In genomic region chr3:29937185-29937584, GRCh38 we compare ENCODE assay signal across 17 cellular contexts.
DNase-seq lines count a peak whose midpoint lies in the region; ATAC-seq, FAIRE-seq and TF ChIP-seq lines count a peak whose summit lies in the region.
"Had no signal": no experiment of that assay in that cellular context is flagged by ENCODE, and none has a peak within 500 bp of the region (broad histone marks: within the 10 kb centered on the region; RNA-seq: fewer than 3 reads in every experiment).

No MANE protein-coding gene starts in this region.

- H3K9me3 ChIP-seq in Karpas-422 (ENCODE audit: low read length), result peaks cover 41% of the 10 kb centered on the region
- H3K9me3 ChIP-seq in thyroid gland, result no peaks in the 10 kb centered on the region
- H3K9me3 ChIP-seq: BE2C, SJSA1, suprapubic skin had no signal

- DNase-seq in HCEC 1CT (peak; percentile 56), RCC 7860 (ENCODE audit: low spot score) (peak; percentile 6), dermis blood vessel endothelial cell (peak; percentile 10), retinal pigment epithelial cell (ENCODE audit: low read depth) (peak; percentile 46), Karpas-422 (no peak), thyroid gland (no peak)
- DNase-seq: activated CD8-positive, alpha-beta memory T cell treated with anti-CD3 and anti-CD28 coated beads for 24 hours; activated naive CD8-positive, alpha-beta T cell treated with anti-CD3 and anti-CD28 coated beads, Interleukin-2, amount 10 ng/mL, durations not matched to agents 7 days and 5 days; BE2C; effector memory CD8-positive, alpha-beta T cell; NCI-H1930; NCI-H446 treated with DMSO at 0.1 percent for 48 hours had no signal

- H3K27me3 ChIP-seq in Karpas-422 (ENCODE audit: low read length) (no peaks in the 10 kb centered on the region), thyroid gland (no peaks in the 10 kb centered on the region)
- H3K27me3 ChIP-seq: BE2C, SJSA1, suprapubic skin had no signal

- no peak overlapping the region for H3K4me2 ChIP-seq in Karpas-422 (ENCODE audit: low read depth, low read length, poor library complexity, severe bottlenecking)

- H4K20me1 ChIP-seq in Karpas-422 (ENCODE audit: insufficient read depth, low read depth, low read length), result no peaks in the 10 kb centered on the region

- H3K27ac ChIP-seq in Karpas-422 (ENCODE audit: low read length) (no peak overlapping the region), thyroid gland (no peak overlapping the region)
- H3K27ac ChIP-seq: SJSA1, skin epidermis, suprapubic skin had no signal

- H3K9me2 ChIP-seq in Karpas-422 (replicated peaks; ENCODE audit: insufficient read depth, low read length), result no peaks in the 10 kb centered on the region

- no peak for FAIRE-seq in RCC 7860 (lab: Jason Lieb, UNC)
- FAIRE-seq: H1 had no signal

- TF ChIP-seq CTCF in retinal pigment epithelial cell (conservative IDR thresholded peaks at IDR 0.05; ENCODE audit: low read depth, low read length), result no peak
- no peak for TF ChIP-seq CTCF in thyroid gland (IDR thresholded peaks at IDR 0.05)

- no peak overlapping the region for H3K4me3 ChIP-seq in retinal pigment epithelial cell (ENCODE audit: low read length)
- H3K4me3 ChIP-seq in Karpas-422 (ENCODE audit: low read length), result no peak overlapping the region
- no peak overlapping the region for H3K4me3 ChIP-seq in thyroid gland (replicated peaks in 1 of 3)
- H3K4me3 ChIP-seq: SJSA1, skin epidermis, suprapubic skin had no signal

- intact Hi-C loops in thyroid gland (cut with DNase I), result no loop called here

- no peak overlapping the region for H3K9ac ChIP-seq in Karpas-422 (ENCODE audit: low read length)

- no peak for TF ChIP-seq POLR2A in thyroid gland (IDR thresholded peaks at IDR 0.05)

- no peaks in the 10 kb centered on the region for H3K36me3 ChIP-seq in Karpas-422 (ENCODE audit: insufficient read depth, low read length)
- H3K36me3 ChIP-seq in thyroid gland, result no peaks in the 10 kb centered on the region
- H3K36me3 ChIP-seq: BE2C, SJSA1, suprapubic skin had no signal

- no peaks in the 10 kb centered on the region for H3K79me2 ChIP-seq in Karpas-422 (ENCODE audit: low read length)

- H3K4me1 ChIP-seq in Karpas-422 (ENCODE audit: low read length) (no peaks in the 10 kb centered on the region), thyroid gland (peaks cover 0 to 4% of the 10 kb centered on the region in 2 donors)
- H3K4me1 ChIP-seq: BE2C, suprapubic skin had no signal

- H2AFZ ChIP-seq in Karpas-422 (ENCODE audit: low read length), result no peak overlapping the region

- ATAC-seq in HG02610 (IDR thresholded peaks at IDR 0.05; ENCODE audit: unreplicated experiment), result no peak
- ATAC-seq: effector memory CD8-positive, alpha-beta T cell had no signal

Comparison
In these comparisons a context has a peak if more than half of its experiments do, and no peak if none do; other contexts are left out.
1. DNase-seq: peak in HCEC 1CT (single experiment), RCC 7860 (single experiment), dermis blood vessel endothelial cell (single experiment) and retinal pigment epithelial cell (single experiment); none in Karpas-422 (single experiment) and thyroid gland (0 of 2).